ENCODE assay signal across 26 cellular contexts in genomic region chr17:66472123-66472522, GRCh38.
"Had no signal": no experiment of that assay in that cellular context is flagged by ENCODE, and none has a peak within 500 bp of the region (broad histone marks: within the 10 kb centered on the region; RNA-seq: fewer than 3 reads in every experiment).

No MANE protein-coding gene starts in this region.

- H3K4me1 ChIP-seq: parathyroid adenoma had no signal

- H3K36me3 ChIP-seq: heart left ventricle, left ventricle myocardium inferior, neutrophil, right atrium auricular region, right lobe of liver, tibial nerve, uterus had no signal

- H3K27ac ChIP-seq: heart left ventricle, left ventricle myocardium inferior, neutrophil, parathyroid adenoma, right atrium auricular region, right lobe of liver, uterus had no signal

- DNase-seq: heart left ventricle; hypothalamus; immature natural killer cell; kidney; left ventricle myocardium inferior; mesendoderm; naive thymus-derived CD8-positive, alpha-beta T cell; occipital lobe; right lobe of liver; stimulated activated CD4-positive, alpha-beta T cell treated with anti-CD3 and anti-CD28 coated beads, Interleukin-12 subunit alpha, Interleukin-12 subunit beta, amount 100 ng/mL, for 4 hours; stimulated activated CD4-positive, alpha-beta T cell treated with anti-CD3 and anti-CD28 coated beads, Interleukin-4, amount 100 ng/mL, for 24 hours; stimulated activated naive CD4-positive, alpha-beta T cell treated with Interleukin-2 at 50 U/mL for 16 hours; stimulated activated naive CD8-positive, alpha-beta T cell treated with anti-CD3 and anti-CD28 coated beads, Interleukin-15, amount 100 ng/mL, for 72 hours; substantia nigra; uterus had no signal

- H3K4me3 ChIP-seq: heart left ventricle, left ventricle myocardium inferior, lung, right atrium auricular region, right lobe of liver, tibial nerve, uterus had no signal

- H3K9me3 Mint-ChIP-seq: immature natural killer cell; mesothelial cell of epicardium; naive thymus-derived CD8-positive, alpha-beta T cell; nephron; neural crest cell; stimulated activated memory B cell treated with anti-CD40 and anti-IgM and Interleukin-4, amounts not matched to agents 10 μg/mL and 1 μg/mL and 100 μg/mL, for 72 hours; stimulated activated naive CD8-positive, alpha-beta T cell treated with anti-CD3 and anti-CD28 coated beads, Interleukin-15, amount 100 ng/mL, for 72 hours; type B pancreatic cell had no signal

- H3K27ac Mint-ChIP-seq: immature natural killer cell; mesothelial cell of epicardium; nephron; stimulated activated memory B cell treated with anti-CD40 and anti-IgM and Interleukin-4, amounts not matched to agents 10 μg/mL and 1 μg/mL and 100 μg/mL, for 72 hours; type B pancreatic cell had no signal

- H3K27me3 ChIP-seq: heart left ventricle, neutrophil, right atrium auricular region, right lobe of liver, tibial nerve, uterus had no signal

- FAIRE-seq: islet of Langerhans, kidney had no signal

- H3K27me3 Mint-ChIP-seq: naive thymus-derived CD8-positive, alpha-beta T cell; stimulated activated naive CD8-positive, alpha-beta T cell treated with anti-CD3 and anti-CD28 coated beads, Interleukin-15, amount 100 ng/mL, for 72 hours had no signal

- H3K9me3 ChIP-seq: heart left ventricle, left ventricle myocardium inferior, neutrophil, right atrium auricular region, right lobe of liver, tibial nerve, uterus had no signal

- H3K4me3 Mint-ChIP-seq: immature natural killer cell; mesothelial cell of epicardium; naive thymus-derived CD8-positive, alpha-beta T cell; nephron; neural crest cell; stimulated activated memory B cell treated with anti-CD40 and anti-IgM and Interleukin-4, amounts not matched to agents 10 μg/mL and 1 μg/mL and 100 μg/mL, for 72 hours; stimulated activated naive CD8-positive, alpha-beta T cell treated with anti-CD3 and anti-CD28 coated beads, Interleukin-15, amount 100 ng/mL, for 72 hours; type B pancreatic cell had no signal

- ATAC-seq: heart left ventricle; naive thymus-derived CD8-positive, alpha-beta T cell; right lobe of liver; stimulated activated memory B cell treated with anti-CD40 and anti-IgM and Interleukin-4, amounts not matched to agents 10 μg/mL and 1 μg/mL and 100 μg/mL, for 72 hours; stimulated activated naive CD8-positive, alpha-beta T cell treated with anti-CD3 and anti-CD28 coated beads, Interleukin-15, amount 100 ng/mL, for 72 hours had no signal

- H3K36me3 Mint-ChIP-seq: immature natural killer cell; mesothelial cell of epicardium; stimulated activated memory B cell treated with anti-CD40 and anti-IgM and Interleukin-4, amounts not matched to agents 10 μg/mL and 1 μg/mL and 100 μg/mL, for 72 hours; type B pancreatic cell had no signal
